7 cellular contexts compared by ENCODE assay signal in the genomic region with DNA sequence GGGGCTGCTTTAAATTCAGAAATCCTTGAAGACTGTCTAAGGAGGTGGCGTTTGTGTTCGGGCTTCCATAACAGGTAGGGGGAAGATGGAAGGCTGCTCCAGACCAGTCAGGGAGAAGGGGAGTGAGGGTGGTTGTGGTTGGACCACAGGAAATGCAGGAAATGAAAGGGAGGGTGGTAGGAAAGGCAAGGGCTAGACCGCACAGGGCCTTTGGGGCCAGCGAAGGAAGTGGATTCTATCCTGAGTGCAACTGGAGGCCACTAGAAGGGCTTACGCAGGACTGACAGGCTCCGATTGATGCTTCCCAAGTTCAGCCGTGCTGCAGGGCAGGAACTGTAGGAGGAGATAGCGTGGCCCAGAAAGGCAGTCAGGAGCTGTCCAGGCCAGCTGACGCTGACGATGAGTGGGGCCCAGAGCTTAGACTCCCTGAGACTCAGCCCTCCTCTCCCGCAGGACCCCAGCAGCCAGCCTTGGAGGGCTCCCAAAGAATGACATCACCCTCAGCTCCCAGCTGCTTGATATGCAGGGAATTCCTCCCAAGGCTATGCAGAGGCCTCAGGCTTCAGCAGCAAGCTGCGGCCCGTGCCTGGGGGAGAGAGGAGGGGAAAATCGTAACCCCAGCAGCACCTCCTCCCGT. TPM values are rescaled to one million over a fixed set of nuclear protein-coding genes. Genes with fewer than 3 reads are reported as not detected.
DNase-seq lines count a peak whose midpoint lies in the region; ATAC-seq and TF ChIP-seq lines count a peak whose summit lies in the region.

No MANE protein-coding gene starts in this region.

- H3K4me3 ChIP-seq in MG63, result no peak overlapping the region
- H3K4me3 ChIP-seq in coronary artery, result no peak overlapping the region

- H3K9me3 Mint-ChIP-seq in type B pancreatic cell, result no peaks in the 10 kb centered on the region
- no peaks in the 10 kb centered on the region for H3K9me3 Mint-ChIP-seq in stimulated activated naive CD8-positive, alpha-beta T cell treated with anti-CD3 and anti-CD28 coated beads, Interleukin-15, amount 100 ng/mL, for 72 hours
- no peaks in the 10 kb centered on the region for H3K9me3 Mint-ChIP-seq in CD4-positive, alpha-beta T cell
- H3K9me3 Mint-ChIP-seq in activated naive CD4-positive, alpha-beta T cell treated with anti-CD3 and anti-CD28 coated beads for 36 hours, result no peaks in the 10 kb centered on the region

- peak; percentile 78 for DNase-seq in MG63
- peak; percentile 71 for DNase-seq in coronary artery (ENCODE audit: low spot score)
- peak; percentile 46 for DNase-seq in left lobe of liver (ENCODE audit: low spot score)
- DNase-seq in type B pancreatic cell (ENCODE audit: extremely low spot score, unreplicated experiment), result peak; percentile 79
- DNase-seq in stimulated activated naive CD8-positive, alpha-beta T cell treated with anti-CD3 and anti-CD28 coated beads, Interleukin-15, amount 100 ng/mL, for 72 hours, result no peak
- DNase-seq in CD4-positive, alpha-beta T cell, result no peak
- no peak for DNase-seq in activated naive CD4-positive, alpha-beta T cell treated with anti-CD3 and anti-CD28 coated beads for 36 hours

- H3K27me3 ChIP-seq in MG63, result no peaks in the 10 kb centered on the region
- peaks cover 33% of the 10 kb centered on the region for H3K27me3 ChIP-seq in CD4-positive, alpha-beta T cell (ENCODE audit: control insufficient read depth, insufficient read depth, low read length)

- peaks cover 5% of the 10 kb centered on the region for H3K4me1 Mint-ChIP-seq in type B pancreatic cell (ENCODE audit: unreplicated experiment)
- no peaks in the 10 kb centered on the region for H3K4me1 Mint-ChIP-seq in stimulated activated naive CD8-positive, alpha-beta T cell treated with anti-CD3 and anti-CD28 coated beads, Interleukin-15, amount 100 ng/mL, for 72 hours
- no peaks in the 10 kb centered on the region for H3K4me1 Mint-ChIP-seq in CD4-positive, alpha-beta T cell (ENCODE audit: low read depth)
- H3K4me1 Mint-ChIP-seq in activated naive CD4-positive, alpha-beta T cell treated with anti-CD3 and anti-CD28 coated beads for 36 hours (ENCODE audit: low read depth), result no peaks in the 10 kb centered on the region

- intact Hi-C loops in CD4-positive, alpha-beta T cell (cut with DNase I, micrococcal nuclease), result no loop called here
- intact Hi-C loops in activated naive CD4-positive, alpha-beta T cell treated with anti-CD3 and anti-CD28 coated beads for 36 hours (cut with micrococcal nuclease), result no loop called here

- no peaks in the 10 kb centered on the region for H3K36me3 ChIP-seq in MG63

- ATAC-seq in left lobe of liver, result peak; percentile 71
- ATAC-seq in stimulated activated naive CD8-positive, alpha-beta T cell treated with anti-CD3 and anti-CD28 coated beads, Interleukin-15, amount 100 ng/mL, for 72 hours, result no peak
- ATAC-seq in CD4-positive, alpha-beta T cell (ENCODE audit: poor library complexity), result no peak

- H3K9me3 ChIP-seq in MG63, result no peaks in the 10 kb centered on the region
- no peaks in the 10 kb centered on the region for H3K9me3 ChIP-seq in CD4-positive, alpha-beta T cell (ENCODE audit: control insufficient read depth, low read length)

- no peaks in the 10 kb centered on the region for H3K36me3 Mint-ChIP-seq in type B pancreatic cell
- no peaks in the 10 kb centered on the region for H3K36me3 Mint-ChIP-seq in CD4-positive, alpha-beta T cell (ENCODE audit: low read depth)
- H3K36me3 Mint-ChIP-seq in activated naive CD4-positive, alpha-beta T cell treated with anti-CD3 and anti-CD28 coated beads for 36 hours (ENCODE audit: low read depth), result no peaks in the 10 kb centered on the region

- peaks cover 17% of the 10 kb centered on the region for H3K27me3 Mint-ChIP-seq in type B pancreatic cell
- peaks cover 10% of the 10 kb centered on the region for H3K27me3 Mint-ChIP-seq in stimulated activated naive CD8-positive, alpha-beta T cell treated with anti-CD3 and anti-CD28 coated beads, Interleukin-15, amount 100 ng/mL, for 72 hours
- H3K27me3 Mint-ChIP-seq in CD4-positive, alpha-beta T cell, result peaks cover 23% of the 10 kb centered on the region
- H3K27me3 Mint-ChIP-seq in activated naive CD4-positive, alpha-beta T cell treated with anti-CD3 and anti-CD28 coated beads for 36 hours (ENCODE audit: low read depth), result peaks cover 11% of the 10 kb centered on the region

- POLR2A ChIA-PET in CD4-positive, alpha-beta T cell (lab: Charles Lee), result no interaction called here

- CTCF ChIA-PET in CD4-positive, alpha-beta T cell (lab: Charles Lee), result no interaction called here
- CTCF ChIA-PET in activated naive CD4-positive, alpha-beta T cell treated with anti-CD3 and anti-CD28 coated beads for 36 hours (lab: Charles Lee), result no interaction called here

- TF ChIP-seq CTCF in coronary artery (IDR thresholded peaks at IDR 0.05) (no peak), type B pancreatic cell (conservative IDR thresholded peaks at IDR 0.05) (no peak)
- TF ChIP-seq CTCF in CD4-positive, alpha-beta T cell (IDR thresholded peaks at IDR 0.05), result no peak

- H3K27ac ChIP-seq in coronary artery, result peak overlapping the region in 1 of 2 donors; percentile 11
- no peak overlapping the region for H3K27ac ChIP-seq in CD4-positive, alpha-beta T cell (ENCODE audit: low read depth, low read length)

- H3K4me3 Mint-ChIP-seq in type B pancreatic cell, result no peak overlapping the region
- no peak overlapping the region for H3K4me3 Mint-ChIP-seq in stimulated activated naive CD8-positive, alpha-beta T cell treated with anti-CD3 and anti-CD28 coated beads, Interleukin-15, amount 100 ng/mL, for 72 hours
- no peak overlapping the region for H3K4me3 Mint-ChIP-seq in CD4-positive, alpha-beta T cell
- H3K4me3 Mint-ChIP-seq in activated naive CD4-positive, alpha-beta T cell treated with anti-CD3 and anti-CD28 coated beads for 36 hours, result no peak overlapping the region

- H3K27ac Mint-ChIP-seq in type B pancreatic cell, result no peak overlapping the region
- H3K27ac Mint-ChIP-seq in stimulated activated naive CD8-positive, alpha-beta T cell treated with anti-CD3 and anti-CD28 coated beads, Interleukin-15, amount 100 ng/mL, for 72 hours, result no peak overlapping the region
- H3K27ac Mint-ChIP-seq in CD4-positive, alpha-beta T cell, result no peak overlapping the region
- no peak overlapping the region for H3K27ac Mint-ChIP-seq in activated naive CD4-positive, alpha-beta T cell treated with anti-CD3 and anti-CD28 coated beads for 36 hours

RNA-seq across cellular contexts. Expression of a gene that starts 48.8 kb away (rescaled TPM):
- 0.43 and 7.9 TPM in 2 replicates for total RNA-seq in MG63 (2014; rRNA removed; shearing (Covaris generic); ENCODE audit: low replicate concordance)
- total RNA-seq in left lobe of liver, result not detected
- 1.2 and 5.3 TPM in 2 replicates for total RNA-seq in type B pancreatic cell (ENCODE audit: low replicate concordance)
- total RNA-seq in CD4-positive, alpha-beta T cell, result not detected
- total RNA-seq in activated naive CD4-positive, alpha-beta T cell treated with anti-CD3 and anti-CD28 coated beads for 36 hours, result not detected

Comparison
In these comparisons a context has a peak if more than half of its experiments do, and no peak if none do; other contexts are left out.
1. DNase-seq: peak in MG63 (single experiment), coronary artery (single experiment), left lobe of liver (single experiment) and type B pancreatic cell (single experiment); none in stimulated activated naive CD8-positive, alpha-beta T cell treated with anti-CD3 and anti-CD28 coated beads, Interleukin-15, amount 100 ng/mL, for 72 hours (0 of 2), CD4-positive, alpha-beta T cell (0 of 10) and activated naive CD4-positive, alpha-beta T cell treated with anti-CD3 and anti-CD28 coated beads for 36 hours (single experiment).